In genomic region chr13:19056984-19057490, GRCh38 we compare ENCODE assay signal across 9 cellular contexts.
"Had no signal": no experiment of that assay in that cellular context is flagged by ENCODE, and none has a peak within 500 bp of the region (broad histone marks: within the 10 kb centered on the region; RNA-seq: fewer than 3 reads in every experiment).

No MANE protein-coding gene starts in this region.

- H3K36me3 ChIP-seq: HAP-1 had no signal

- H3K4me3 Mint-ChIP-seq: HFFc6 had no signal

- H2AFZ ChIP-seq: GM23248 had no signal

- H3K4me3 ChIP-seq: GM23248, HAP-1, K562 had no signal

- H3K27ac ChIP-seq: GM23248, HL-60 had no signal

- H3K4me1 ChIP-seq: HAP-1 had no signal

- H3K9ac ChIP-seq: GM23248 had no signal

- H3K27ac Mint-ChIP-seq: HFFc6 had no signal

- DNase-seq: GM23248, GOT3, H7, HFFc6 had no signal

- ATAC-seq: HCT116, HepG2, K562 had no signal
